ENCODE assay signal across 1 cellular context in genomic region chr12:124939428-124940142, GRCh38.
A peak's percentile ranks its signal among the peaks of the same experiment; 100 is the strongest.
TF ChIP-seq lines count a peak whose summit lies in the region.

No MANE protein-coding gene starts in this region.

TF ChIP-seq in WTC11, 78 proteins besides CTCF, POLR2A, EP300 and RAD21 (continued from another document and continues in another):
- no peak for TF ChIP-seq ZBTB43 (CRISPR knock-in tag; IDR thresholded peaks at IDR 0.05)
- TF ChIP-seq ZNF281 (CRISPR knock-in tag; IDR thresholded peaks at IDR 0.05) = no peak
- no peak for TF ChIP-seq MXD4 (CRISPR knock-in tag; IDR thresholded peaks at IDR 0.05; ENCODE audit: borderline replicate concordance)
- no peak for TF ChIP-seq ZNF416 (CRISPR knock-in tag; IDR thresholded peaks at IDR 0.05)
- TF ChIP-seq ATF1 (CRISPR knock-in tag; IDR thresholded peaks at IDR 0.05) = no peak
- no peak for TF ChIP-seq ZNF219 (CRISPR knock-in tag; IDR thresholded peaks at IDR 0.05; ENCODE audit: borderline replicate concordance)
- TF ChIP-seq E2F5 (CRISPR knock-in tag; IDR thresholded peaks at IDR 0.05) = no peak
- TF ChIP-seq ZNF232 (CRISPR knock-in tag; IDR thresholded peaks at IDR 0.05) = 0 out of 2 replicates have a peak, but pooled peaks have one; percentile 62
- peak; percentile 89 for TF ChIP-seq AR (CRISPR knock-in tag; IDR thresholded peaks at IDR 0.05)
- no peak for TF ChIP-seq ZNF263 (CRISPR knock-in tag; IDR thresholded peaks at IDR 0.05; ENCODE audit: low read depth)
- TF ChIP-seq GRHL2 (CRISPR knock-in tag; IDR thresholded peaks at IDR 0.05; ENCODE audit: insufficient replicate concordance, severe bottlenecking) = no peak
- TF ChIP-seq MYBL2 (CRISPR knock-in tag; IDR thresholded peaks at IDR 0.05) = peak; percentile 43; the same call in 1 of the 2 replicates
- TF ChIP-seq ATF6 (CRISPR knock-in tag; IDR thresholded peaks at IDR 0.05) = no peak
- TF ChIP-seq ZNF671 (CRISPR knock-in tag; IDR thresholded peaks at IDR 0.05) = peak; percentile 90
- no peak for TF ChIP-seq ZNF396 (CRISPR knock-in tag; IDR thresholded peaks at IDR 0.05; ENCODE audit: borderline replicate concordance)
- TF ChIP-seq JUN (CRISPR knock-in tag; IDR thresholded peaks at IDR 0.05) = peak; percentile 11; the same call in 1 of the 2 replicates
- TF ChIP-seq HMGXB4 (CRISPR knock-in tag; IDR thresholded peaks at IDR 0.05) = peak; percentile 100
- TF ChIP-seq E2F1 (CRISPR knock-in tag; IDR thresholded peaks at IDR 0.05) = no peak
- TF ChIP-seq NFATC4 (CRISPR knock-in tag; IDR thresholded peaks at IDR 0.05) = peak; percentile 91
- no peak for TF ChIP-seq ZNF317 (CRISPR knock-in tag; IDR thresholded peaks at IDR 0.05; ENCODE audit: borderline replicate concordance, low read depth)
- no peak for TF ChIP-seq IRF1 (CRISPR knock-in tag; IDR thresholded peaks at IDR 0.05)
- no peak for TF ChIP-seq PREB (CRISPR knock-in tag; IDR thresholded peaks at IDR 0.05; ENCODE audit: borderline replicate concordance)
- TF ChIP-seq RELA (CRISPR knock-in tag; IDR thresholded peaks at IDR 0.05; ENCODE audit: borderline replicate concordance) = no peak
- 0 out of 2 replicates have a peak, but pooled peaks have one; percentile 10 for TF ChIP-seq SMAD4 (CRISPR knock-in tag; IDR thresholded peaks at IDR 0.05)
- TF ChIP-seq TEAD1 (CRISPR knock-in tag; IDR thresholded peaks at IDR 0.05) = peak; percentile 62
- TF ChIP-seq CREM (CRISPR knock-in tag; IDR thresholded peaks at IDR 0.05) = no peak
- peak; percentile 93 for TF ChIP-seq USF1 (CRISPR knock-in tag; IDR thresholded peaks at IDR 0.05)
- TF ChIP-seq CDX4 (CRISPR knock-in tag; IDR thresholded peaks at IDR 0.05; ENCODE audit: borderline replicate concordance) = no peak; the same call in 1 of the 2 replicates
- TF ChIP-seq AFF4 (CRISPR knock-in tag; IDR thresholded peaks at IDR 0.05; ENCODE audit: borderline replicate concordance) = no peak
- 0 out of 2 replicates have a peak, but pooled peaks have one; percentile 57 for TF ChIP-seq SMAD3 (CRISPR knock-in tag; IDR thresholded peaks at IDR 0.05; ENCODE audit: borderline replicate concordance)
- no peak; the same call in 1 of the 2 replicates for TF ChIP-seq FOXP1 (CRISPR knock-in tag; IDR thresholded peaks at IDR 0.05; ENCODE audit: borderline replicate concordance)
